In genomic region chr16:2859686-2860265, GRCh38 we compare ENCODE assay signal across 1 cellular context.
TF ChIP-seq lines count a peak whose summit lies in the region.

No MANE protein-coding gene starts in this region.

TF ChIP-seq in IMR-90, 13 proteins besides CTCF, POLR2A, EP300 and RAD21:
- TF ChIP-seq MXI1 (IDR thresholded peaks at IDR 0.05; ENCODE audit: borderline replicate concordance, low read depth, low read length): no peak
- TF ChIP-seq BHLHE40 (IDR thresholded peaks at IDR 0.05; ENCODE audit: low read depth, low read length): no peak
- TF ChIP-seq USF2 (IDR thresholded peaks at IDR 0.05; ENCODE audit: low read depth, low read length): no peak
- no peak for TF ChIP-seq RCOR1 (IDR thresholded peaks at IDR 0.05; ENCODE audit: insufficient replicate concordance, low read length)
- no peak for TF ChIP-seq NFE2L2 (IDR thresholded peaks at IDR 0.05; ENCODE audit: low read depth, low read length)
- no peak for TF ChIP-seq MAZ (IDR thresholded peaks at IDR 0.05; ENCODE audit: borderline replicate concordance, low read depth, low read length)
- no peak for TF ChIP-seq CEBPB (IDR thresholded peaks at IDR 0.05; ENCODE audit: low read depth, low read length)
- no peak for TF ChIP-seq RFX5 (IDR thresholded peaks at IDR 0.05; ENCODE audit: low read depth, low read length)
- TF ChIP-seq FOS (IDR thresholded peaks at IDR 0.05; ENCODE audit: low read depth, low read length): no peak
- TF ChIP-seq MAFK (IDR thresholded peaks at IDR 0.05; ENCODE audit: low read depth, low read length): no peak
- TF ChIP-seq, protein P1, sequence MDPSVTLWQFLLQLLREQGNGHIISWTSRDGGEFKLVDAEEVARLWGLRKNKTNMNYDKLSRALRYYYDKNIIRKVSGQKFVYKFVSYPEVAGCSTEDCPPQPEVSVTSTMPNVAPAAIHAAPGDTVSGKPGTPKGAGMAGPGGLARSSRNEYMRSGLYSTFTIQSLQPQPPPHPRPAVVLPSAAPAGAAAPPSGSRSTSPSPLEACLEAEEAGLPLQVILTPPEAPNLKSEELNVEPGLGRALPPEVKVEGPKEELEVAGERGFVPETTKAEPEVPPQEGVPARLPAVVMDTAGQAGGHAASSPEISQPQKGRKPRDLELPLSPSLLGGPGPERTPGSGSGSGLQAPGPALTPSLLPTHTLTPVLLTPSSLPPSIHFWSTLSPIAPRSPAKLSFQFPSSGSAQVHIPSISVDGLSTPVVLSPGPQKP (IDR thresholded peaks at IDR 0.05; ENCODE audit: borderline replicate concordance, low read depth, low read length): no peak
- TF ChIP-seq SMC3 (IDR thresholded peaks at IDR 0.05; ENCODE audit: low read depth, low read length): no peak
- TF ChIP-seq CHD1 (IDR thresholded peaks at IDR 0.05; ENCODE audit: low read depth, low read length): no peak
TF ChIP-seq in IMR-90: peak in this region for 0.
